In genomic region chrX:155056877-155057792, GRCh38 we compare ENCODE assay signal across 8 cellular contexts. TPM values are rescaled to one million over a fixed set of nuclear protein-coding genes. Genes with fewer than 3 reads are reported as not detected.
DNase-seq lines count a peak whose midpoint lies in the region; ATAC-seq, FAIRE-seq and TF ChIP-seq lines count a peak whose summit lies in the region.

No MANE protein-coding gene starts in this region.

- H3K4me1 Mint-ChIP-seq in Caco-2 (ENCODE audit: low read depth, unreplicated experiment): no peaks in the 10 kb centered on the region
- H3K4me1 Mint-ChIP-seq in astrocyte (ENCODE audit: low read depth, unreplicated experiment): peaks cover 2% of the 10 kb centered on the region

- H3K9me3 ChIP-seq in Caco-2 (no peaks in the 10 kb centered on the region), astrocyte (ENCODE audit: insufficient read depth, low read depth, low read length) (no peaks in the 10 kb centered on the region), right cardiac atrium (ENCODE audit: control insufficient read depth, low read length) (no peaks in the 10 kb centered on the region)

- ATAC-seq in GM19351 (IDR thresholded peaks at IDR 0.05; ENCODE audit: unreplicated experiment) (peak; percentile 90), SK-N-SH treated with all-trans-retinoic acid at 6 μM for 48 hours (peak; percentile 97), right cardiac atrium (peak; percentile 86 to 91)

- H3K27ac ChIP-seq in astrocyte (ENCODE audit: low read depth, low read length) (no peak overlapping the region), right cardiac atrium (ENCODE audit: low read length) (peak overlapping the region; percentile 5)

- H3K4me3 ChIP-seq in Caco-2 (ENCODE audit: low read depth, low read length) (no peak overlapping the region), astrocyte (ENCODE audit: insufficient read depth, low read depth, low read length) (peak overlapping the region; percentile 23), right cardiac atrium (ENCODE audit: low read length) (no peak overlapping the region)

- peak; percentile 44 to 58 for TF ChIP-seq CTCF in Caco-2 (IDR thresholded peaks at IDR 0.05; ENCODE audit: insufficient read depth in 1 of 2, low read depth in 1 of 2, low read length in 1 of 2, severe bottlenecking in 1 of 2, unreplicated experiment in 1 of 2)
- TF ChIP-seq CTCF in astrocyte (IDR thresholded peaks at IDR 0.05; ENCODE audit: insufficient read depth, low read depth, low read length): peak; percentile 69

- H3K27ac Mint-ChIP-seq in Caco-2 (ENCODE audit: unreplicated experiment) (no peak overlapping the region), astrocyte (ENCODE audit: unreplicated experiment) (no peak overlapping the region)

- WGBS in right cardiac atrium: 13% methylated on average over 25 of the region's 25 CpGs

- H3K4me3 Mint-ChIP-seq in Caco-2 (ENCODE audit: unreplicated experiment): no peak overlapping the region
- H3K4me3 Mint-ChIP-seq in astrocyte (ENCODE audit: unreplicated experiment): no peak overlapping the region

- H3K4me2 ChIP-seq in astrocyte (ENCODE audit: low read length): peak overlapping the region; percentile 82

- H3K27me3 Mint-ChIP-seq in Caco-2 (ENCODE audit: insufficient read depth, unreplicated experiment) (no peaks in the 10 kb centered on the region), astrocyte (ENCODE audit: low read depth, unreplicated experiment) (no peaks in the 10 kb centered on the region)

- H3K9me3 Mint-ChIP-seq in Caco-2 (ENCODE audit: unreplicated experiment) (no peaks in the 10 kb centered on the region), astrocyte (ENCODE audit: unreplicated experiment) (no peaks in the 10 kb centered on the region)

- H3K4me1 ChIP-seq in Caco-2 (no peaks in the 10 kb centered on the region), astrocyte (ENCODE audit: insufficient read depth, low read length) (no peaks in the 10 kb centered on the region), right cardiac atrium (ENCODE audit: control insufficient read depth, insufficient read depth, low read length) (peaks cover 2% of the 10 kb centered on the region)

- H3K36me3 Mint-ChIP-seq in Caco-2 (ENCODE audit: insufficient read depth, unreplicated experiment) (peaks cover 6% of the 10 kb centered on the region), astrocyte (ENCODE audit: low read depth, unreplicated experiment) (peaks cover 6% of the 10 kb centered on the region)

- DNase-seq in Caco-2: peak; percentile 49 to 52
- DNase-seq in HUDEP-2 (lab: John Stamatoyannopoulos, UW; ENCODE audit: unreplicated experiment in 76 of 76): peak in 40 of 76 experiments; percentile 0 to 44 (median 11)
- DNase-seq in astrocyte (ENCODE audit: low read depth): peak; percentile 51
- peak; percentile 55 to 84 (median 82) for DNase-seq in right cardiac atrium
- DNase-seq in putamen (ENCODE audit: low spot score): peak; percentile 48
- DNase-seq in HuH-7.5 (ENCODE audit: low spot score): no peak

- BruUV-seq in Caco-2 (replicated peaks; lab: Mats Ljungman, UMichigan): no TSS peak

- no peaks in the 10 kb centered on the region for H3K27me3 ChIP-seq in Caco-2 (replicated peaks; ENCODE audit: control insufficient read depth, insufficient read depth, low read length)
- H3K27me3 ChIP-seq in astrocyte (ENCODE audit: insufficient read depth, low read length): no peaks in the 10 kb centered on the region
- no peaks in the 10 kb centered on the region for H3K27me3 ChIP-seq in right cardiac atrium (ENCODE audit: control insufficient read depth, insufficient read depth)

- CTCF ChIA-PET in Caco-2 (lab: Charles Lee): interaction anchor here (1.0 kb wide), 1 partner anchor 30 kb away, joined by 5 read pairs; the partner anchor contains the start of gene FUNDC2

- no peaks in the 10 kb centered on the region for H4K20me1 ChIP-seq in astrocyte (ENCODE audit: insufficient read depth, low read length)

- peak overlapping the region; percentile 38 for H3K9ac ChIP-seq in astrocyte (ENCODE audit: low read length)

- peak overlapping the region; percentile 47 for H2AFZ ChIP-seq in astrocyte (ENCODE audit: low read depth, low read length)

- H3K79me2 ChIP-seq in astrocyte (ENCODE audit: insufficient read depth, low read length): no peaks in the 10 kb centered on the region

- FAIRE-seq in astrocyte (lab: Jason Lieb, UNC): peak; percentile 85

- H3K36me3 ChIP-seq in Caco-2 (ENCODE audit: control insufficient read depth, insufficient read depth, low read length): no peaks in the 10 kb centered on the region
- H3K36me3 ChIP-seq in astrocyte (ENCODE audit: insufficient read depth, low read length): no peaks in the 10 kb centered on the region

- POLR2A ChIA-PET in Caco-2 (lab: Charles Lee): no interaction called here

- intact Hi-C loops in Caco-2 (cut with micrococcal nuclease; ENCODE audit: unreplicated experiment): loop anchor here (1.0 kb wide), 2 partner anchors 76 to 139 kb away; no protein-coding TSS in a partner anchor
- intact Hi-C loops in right cardiac atrium (cut with DNase I): loop anchor here in 3 of 4 donors (5.0 to 10.0 kb wide), 3 partner anchors 70 to 75 kb away; no protein-coding TSS in a partner anchor

TF ChIP-seq in SK-N-SH treated with all-trans-retinoic acid at 6 μM for 48 hours, 23 proteins besides CTCF, POLR2A, EP300 and RAD21:
- TF ChIP-seq ZNF565 (CRISPR knock-in tag; conservative IDR thresholded peaks at IDR 0.05; ENCODE audit: low read depth) (no peak), ARNTL (CRISPR knock-in tag; IDR thresholded peaks at IDR 0.05; ENCODE audit: borderline replicate concordance, low read depth) (no peak)

RNA-seq across cellular contexts. Expression of gene CMC4, which starts 13.8 kb away (rescaled TPM):
- total RNA-seq in Caco-2 (2022) (1.7 and 1.8 TPM in 2 replicates), astrocyte (5.2 TPM in 2 replicates), right cardiac atrium (10 to 100 TPM; 18.8 to 24.0 (median 21.0) TPM)
- polyA plus RNA-seq in right cardiac atrium: 56.3 TPM

RNA-seq across cellular contexts. Expression of gene MTCP1, which starts 13.8 kb away (rescaled TPM):
- total RNA-seq in Caco-2 (2022) (11.3 and 11.7 TPM in 2 replicates), astrocyte (8.9 and 9.1 TPM in 2 replicates), right cardiac atrium (10 to 100 TPM; 46.1 to 61.0 (median 57.6) TPM)
- 95.3 TPM for polyA plus RNA-seq in right cardiac atrium

RNA-seq across cellular contexts. Expression of gene BRCC3, which starts 14.2 kb away (rescaled TPM):
- total RNA-seq in Caco-2 (2022): 30.4 and 32.3 TPM in 2 replicates
- total RNA-seq in astrocyte: 21.8 TPM in 2 replicates
- 10 to 100 TPM; 11.7 to 15.0 (median 13.7) TPM for total RNA-seq in right cardiac atrium
- polyA plus RNA-seq in right cardiac atrium: 6.3 TPM

RNA-seq across cellular contexts. Expression of gene FUNDC2, which starts 30.5 kb away (rescaled TPM):
- 47.3 and 52.9 TPM in 2 replicates for total RNA-seq in Caco-2 (2022)
- 45.8 and 49.5 TPM in 2 replicates for total RNA-seq in astrocyte
- 100 to 1,000 TPM; 262 to 345 (median 281) TPM for total RNA-seq in right cardiac atrium
- 384 TPM for polyA plus RNA-seq in right cardiac atrium

RNA-seq across cellular contexts. Expression of gene F8, which starts 34.6 kb away (rescaled TPM):
- total RNA-seq in Caco-2 (2022): 0.20 and 0.32 TPM in 2 replicates
- 2.5 TPM in 2 replicates for total RNA-seq in astrocyte
- 10 to 100 TPM; 34.7 to 98.8 (median 56.3) TPM for total RNA-seq in right cardiac atrium
- 72.9 TPM for polyA plus RNA-seq in right cardiac atrium
